In genomic region chr2:46701152-46701551, GRCh38 we compare ENCODE assay signal across 12 cellular contexts. TPM values are rescaled to one million over a fixed set of nuclear protein-coding genes. Genes with fewer than 3 reads are reported as not detected.
DNase-seq lines count a peak whose midpoint lies in the region; ATAC-seq and TF ChIP-seq lines count a peak whose summit lies in the region.
"Had no signal": no experiment of that assay in that cellular context is flagged by ENCODE, and none has a peak within 500 bp of the region (broad histone marks: within the 10 kb centered on the region; RNA-seq: fewer than 3 reads in every experiment).

No MANE protein-coding gene starts in this region.

- DNase-seq in CD4-positive, alpha-beta memory T cell, result no peak
- DNase-seq in NCI-H226 (peak; percentile 53), lower leg skin (ENCODE audit: low spot score in 2 of 2) (no peak), cerebellar nuclear complex (lab: John Stamatoyannopoulos, UW) (no peak)
- DNase-seq in stimulated activated naive B cell treated with anti-CD40 and anti-IgM and Interleukin-4, amounts not matched to agents 10 μg/mL and 1 μg/mL and 100 μg/mL, for 72 hours, result no peak
- DNase-seq: activated naive CD8-positive, alpha-beta T cell treated with anti-CD3 and anti-CD28 coated beads, Interleukin-2, amount 10 ng/mL, durations not matched to agents 7 days and 5 days; GF-D8; naive thymus-derived CD8-positive, alpha-beta T cell; WERI-Rb-1 had no signal

- H3K27ac ChIP-seq in CD4-positive, alpha-beta memory T cell (ENCODE audit: low read depth, low read length), result no peak overlapping the region
- H3K27ac ChIP-seq in parathyroid adenoma, result no peak overlapping the region
- H3K27ac ChIP-seq: WERI-Rb-1 had no signal

- H3K4me2 ChIP-seq in parathyroid adenoma (ENCODE audit: low read length), result peak overlapping the region; percentile 29

- peaks cover 27% of the 10 kb centered on the region for H3K4me1 ChIP-seq in CD4-positive, alpha-beta memory T cell (ENCODE audit: insufficient read depth, low read length)
- H3K4me1 ChIP-seq in endocrine pancreas (ENCODE audit: control insufficient read depth, insufficient read depth, low read length), result peaks cover 35% of the 10 kb centered on the region
- peaks cover 13% of the 10 kb centered on the region for H3K4me1 ChIP-seq in parathyroid adenoma

- peak overlapping the region in 6 of 7 donors; percentile 0 to 64 (median 32) for H3K27ac Mint-ChIP-seq in CD4-positive, alpha-beta memory T cell
- H3K27ac Mint-ChIP-seq in stimulated activated naive B cell treated with anti-CD40 and anti-IgM and Interleukin-4, amounts not matched to agents 10 μg/mL and 1 μg/mL and 100 μg/mL, for 72 hours, result no peak overlapping the region
- H3K27ac Mint-ChIP-seq: activated naive CD8-positive, alpha-beta T cell treated with anti-CD3 and anti-CD28 coated beads, Interleukin-2, amount 10 ng/mL, durations not matched to agents 7 days and 5 days had no signal

- no peaks in the 10 kb centered on the region for H3K27me3 ChIP-seq in CD4-positive, alpha-beta memory T cell (ENCODE audit: insufficient read depth, low read length)
- H3K27me3 ChIP-seq in endocrine pancreas (ENCODE audit: control insufficient read depth, insufficient read depth, low read length) (no peaks in the 10 kb centered on the region), parathyroid adenoma (ENCODE audit: control insufficient read depth, insufficient read depth, low read length) (no peaks in the 10 kb centered on the region)

- H3K4me1 Mint-ChIP-seq in CD4-positive, alpha-beta memory T cell, result peaks cover 41 to 67% (median 57%) of the 10 kb centered on the region in 4 donors
- peaks cover 33 to 68% of the 10 kb centered on the region in 2 donors for H3K4me1 Mint-ChIP-seq in stimulated activated naive B cell treated with anti-CD40 and anti-IgM and Interleukin-4, amounts not matched to agents 10 μg/mL and 1 μg/mL and 100 μg/mL, for 72 hours

- no peak for TF ChIP-seq POLR2A in lower leg skin (IDR thresholded peaks at IDR 0.05)

- CTCF ChIA-PET in CD4-positive, alpha-beta memory T cell (lab: Charles Lee; ENCODE audit: partially characterized antibody), result no interaction called here

- POLR2A ChIA-PET in CD4-positive, alpha-beta memory T cell (lab: Charles Lee; ENCODE audit: partially characterized antibody), result no interaction called here

- H3K9ac ChIP-seq in endocrine pancreas (ENCODE audit: control insufficient read depth, insufficient read depth, low read length) (no peak overlapping the region), parathyroid adenoma (no peak overlapping the region)

- no peak overlapping the region for H3K4me3 ChIP-seq in CD4-positive, alpha-beta memory T cell (ENCODE audit: low read length in 2 of 2)
- peak overlapping the region; percentile 95 for H3K4me3 ChIP-seq in endocrine pancreas (ENCODE audit: control insufficient read depth, insufficient read depth, low read length)
- H3K4me3 ChIP-seq in parathyroid adenoma (ENCODE audit: low read depth, low read length), result no peak overlapping the region
- H3K4me3 ChIP-seq in lower leg skin (ENCODE audit: low read depth, poor library complexity, severe bottlenecking), result no peak overlapping the region

- H3K79me2 ChIP-seq in parathyroid adenoma, result peaks cover 33% of the 10 kb centered on the region

- peaks cover 0 to 2% (median 0%) of the 10 kb centered on the region in 8 donors for H3K9me3 Mint-ChIP-seq in CD4-positive, alpha-beta memory T cell
- H3K9me3 Mint-ChIP-seq in stimulated activated naive B cell treated with anti-CD40 and anti-IgM and Interleukin-4, amounts not matched to agents 10 μg/mL and 1 μg/mL and 100 μg/mL, for 72 hours, result no peaks in the 10 kb centered on the region
- H3K9me3 Mint-ChIP-seq: activated naive CD8-positive, alpha-beta T cell treated with anti-CD3 and anti-CD28 coated beads, Interleukin-2, amount 10 ng/mL, durations not matched to agents 7 days and 5 days; naive thymus-derived CD8-positive, alpha-beta T cell had no signal

- no peaks in the 10 kb centered on the region for H3K36me3 ChIP-seq in CD4-positive, alpha-beta memory T cell (ENCODE audit: insufficient read depth, low read length)
- H3K36me3 ChIP-seq in endocrine pancreas (ENCODE audit: control insufficient read depth, insufficient read depth, low read length) (no peaks in the 10 kb centered on the region), parathyroid adenoma (ENCODE audit: control insufficient read depth, insufficient read depth, low read length) (no peaks in the 10 kb centered on the region)
- H3K36me3 ChIP-seq: WERI-Rb-1 had no signal

- no peaks in the 10 kb centered on the region for H3K9me3 ChIP-seq in CD4-positive, alpha-beta memory T cell (ENCODE audit: control insufficient read depth in 1 of 2, low read length in 2 of 2)
- H3K9me3 ChIP-seq in endocrine pancreas (ENCODE audit: control insufficient read depth, low read length) (no peaks in the 10 kb centered on the region), parathyroid adenoma (ENCODE audit: control insufficient read depth, low read length) (no peaks in the 10 kb centered on the region)

- intact Hi-C loops in CD4-positive, alpha-beta memory T cell (cut with micrococcal nuclease), result no loop called here
- intact Hi-C loops in lower leg skin (cut with DNase I; ENCODE audit: low total_unique reads), result no loop called here

- H3K36me3 Mint-ChIP-seq in CD4-positive, alpha-beta memory T cell, result peaks cover 0 to 10% of the 10 kb centered on the region in 2 donors
- H3K36me3 Mint-ChIP-seq in stimulated activated naive B cell treated with anti-CD40 and anti-IgM and Interleukin-4, amounts not matched to agents 10 μg/mL and 1 μg/mL and 100 μg/mL, for 72 hours, result peaks cover 0 to 2% of the 10 kb centered on the region in 2 donors
- H3K36me3 Mint-ChIP-seq: naive thymus-derived CD8-positive, alpha-beta T cell had no signal

- WGBS in lower leg skin, 2 donors, result 15 to 20% methylated on average over 1 of the region's 1 CpG

- no peak overlapping the region for H2AFZ ChIP-seq in parathyroid adenoma

- TF ChIP-seq CTCF in parathyroid adenoma (IDR thresholded peaks at IDR 0.05), result no peak
- TF ChIP-seq CTCF in lower leg skin (IDR thresholded peaks at IDR 0.05), result no peak

- H3K27me3 Mint-ChIP-seq in CD4-positive, alpha-beta memory T cell, result no peaks in the 10 kb centered on the region
- no peaks in the 10 kb centered on the region for H3K27me3 Mint-ChIP-seq in stimulated activated naive B cell treated with anti-CD40 and anti-IgM and Interleukin-4, amounts not matched to agents 10 μg/mL and 1 μg/mL and 100 μg/mL, for 72 hours
- H3K27me3 Mint-ChIP-seq: activated naive CD8-positive, alpha-beta T cell treated with anti-CD3 and anti-CD28 coated beads, Interleukin-2, amount 10 ng/mL, durations not matched to agents 7 days and 5 days; naive thymus-derived CD8-positive, alpha-beta T cell had no signal

- no peak for ATAC-seq in stimulated activated naive B cell treated with anti-CD40 and anti-IgM and Interleukin-4, amounts not matched to agents 10 μg/mL and 1 μg/mL and 100 μg/mL, for 72 hours (replicated peaks)
- no peak for ATAC-seq in HG02610 (IDR thresholded peaks at IDR 0.05; ENCODE audit: unreplicated experiment)
- ATAC-seq: naive thymus-derived CD8-positive, alpha-beta T cell had no signal

- H3K4me3 Mint-ChIP-seq in CD4-positive, alpha-beta memory T cell, result peak overlapping the region in 3 of 8 donors; percentile 5 to 22 (median 6)
- H3K4me3 Mint-ChIP-seq in stimulated activated naive B cell treated with anti-CD40 and anti-IgM and Interleukin-4, amounts not matched to agents 10 μg/mL and 1 μg/mL and 100 μg/mL, for 72 hours, result no peak overlapping the region
- H3K4me3 Mint-ChIP-seq: activated naive CD8-positive, alpha-beta T cell treated with anti-CD3 and anti-CD28 coated beads, Interleukin-2, amount 10 ng/mL, durations not matched to agents 7 days and 5 days had no signal

RNA-seq across cellular contexts. Expression of gene SOCS5, which starts 2.1 kb away (rescaled TPM):
- total RNA-seq in CD4-positive, alpha-beta memory T cell, result 10 to 100 TPM; 13.3 to 13.6 TPM
- 1 to 10 TPM; 4.0 to 5.1 TPM for polyA plus RNA-seq in CD4-positive, alpha-beta memory T cell
- 10 to 100 TPM; 12.9 to 22.6 (median 15.2) TPM for total RNA-seq in lower leg skin
